ENCODE assay signal across 27 cellular contexts in the genomic region with DNA sequence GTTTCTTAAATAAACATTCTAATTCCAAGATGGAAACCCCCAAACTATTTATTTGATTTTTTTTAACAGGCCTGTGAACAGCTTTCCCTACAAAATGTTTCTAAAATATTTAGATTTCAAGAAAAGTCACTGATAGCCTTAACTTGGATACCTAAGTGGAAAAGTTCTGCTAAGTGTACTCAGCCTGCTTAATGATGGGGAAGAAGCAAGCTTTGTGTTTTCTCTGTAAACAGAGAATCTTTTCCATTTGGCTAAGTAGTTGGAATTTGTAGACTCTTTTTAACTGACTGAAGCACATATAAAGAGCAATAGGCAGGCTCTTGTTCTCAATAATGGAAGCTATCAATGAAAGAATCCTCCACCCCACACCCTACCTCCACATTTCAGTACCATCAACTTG.
"Had no signal": no experiment of that assay in that cellular context is flagged by ENCODE, and none has a peak within 500 bp of the region (broad histone marks: within the 10 kb centered on the region; RNA-seq: fewer than 3 reads in every experiment).

No MANE protein-coding gene starts in this region.

- H3K9me3 ChIP-seq: ascending aorta, breast epithelium, colonic mucosa had no signal

- H3K36me3 Mint-ChIP-seq: activated naive CD4-positive, alpha-beta T cell treated with anti-CD3 and anti-CD28 coated beads, Interleukin-2, amount 10 ng/mL, durations not matched to agents 7 days and 5 days; activated naive CD4-positive, alpha-beta T cell treated with anti-CD3 and anti-CD28 coated beads, Interleukin-2, amount 50 U/mL, for 72 hours; activated naive CD8-positive, alpha-beta T cell treated with anti-CD3 and anti-CD28 coated beads, Interleukin-2, amount 10 ng/mL, durations not matched to agents 7 days and 5 days; brain had no signal

- H3K27me3 ChIP-seq: ascending aorta, breast epithelium, cardiac muscle cell, colonic mucosa had no signal

- H3K4me3 ChIP-seq: ascending aorta, breast epithelium, cardiac muscle cell, colonic mucosa had no signal

- DNase-seq: activated CD4-positive, alpha-beta memory T cell treated with anti-CD3 and anti-CD28 coated beads, Interleukin-2, amount 10 ng/mL, durations not matched to agents 7 days and 5 days; activated CD4-positive, alpha-beta T cell treated with anti-CD3 and anti-CD28 coated beads for 4 hours; activated CD4-positive, alpha-beta T cell treated with anti-CD3 and anti-CD28 coated beads, Interleukin-2, amount 10 ng/mL, durations not matched to agents 7 days and 5 days; activated CD4-positive, alpha-beta T cell treated with anti-CD3 and anti-CD28 coated beads, Interleukin-2, amount 50 U/mL, for 4 hours; activated CD4-positive, CD25-positive, alpha-beta regulatory T cell; activated CD4-positive, CD25-positive, alpha-beta regulatory T cell treated with anti-CD3 and anti-CD28 coated beads, Interleukin-2, amount 50 U/mL, for 72 hours; activated CD8-positive, alpha-beta memory T cell treated with anti-CD3 and anti-CD28 coated beads, Interleukin-2, amount 50 U/mL, for 48 hours; activated gamma-delta T cell; activated naive CD4-positive, alpha-beta T cell; activated naive CD4-positive, alpha-beta T cell treated with anti-CD3 and anti-CD28 coated beads, Interleukin-2, amount 10 ng/mL, durations not matched to agents 7 days and 5 days; activated naive CD8-positive, alpha-beta T cell treated with anti-CD3 and anti-CD28 coated beads, Interleukin-2, amount 10 ng/mL, durations not matched to agents 7 days and 5 days; activated T-cell treated with anti-CD3 and anti-CD28 coated beads for 4 hours; activated T-cell treated with anti-CD3 and anti-CD28 coated beads, Interleukin-2, amount 50 U/mL, for 24 hours; activated T-cell treated with anti-CD3 and anti-CD28 coated beads, Interleukin-2, amount 50 U/mL, for 72 hours; central memory CD4-positive, alpha-beta T cell; cerebellar nuclear complex; colonic mucosa; effector CD8-positive, alpha-beta T cell; foreskin fibroblast; T-helper 1 cell; T-helper 2 cell had no signal

- H3K36me3 ChIP-seq: ascending aorta, breast epithelium, cardiac muscle cell, colonic mucosa had no signal

- H3K4me1 Mint-ChIP-seq: activated CD4-positive, alpha-beta memory T cell treated with anti-CD3 and anti-CD28 coated beads, Interleukin-2, amount 10 ng/mL, durations not matched to agents 7 days and 5 days; activated CD4-positive, alpha-beta T cell treated with anti-CD3 and anti-CD28 coated beads, Interleukin-2, amount 10 ng/mL, durations not matched to agents 7 days and 5 days; activated naive CD4-positive, alpha-beta T cell treated with anti-CD3 and anti-CD28 coated beads, Interleukin-2, amount 10 ng/mL, durations not matched to agents 7 days and 5 days; activated naive CD8-positive, alpha-beta T cell treated with anti-CD3 and anti-CD28 coated beads, Interleukin-2, amount 10 ng/mL, durations not matched to agents 7 days and 5 days; brain had no signal

- H3K27ac Mint-ChIP-seq: activated CD4-positive, alpha-beta memory T cell treated with anti-CD3 and anti-CD28 coated beads, Interleukin-2, amount 10 ng/mL, durations not matched to agents 7 days and 5 days; activated CD4-positive, alpha-beta T cell treated with anti-CD3 and anti-CD28 coated beads, Interleukin-2, amount 10 ng/mL, durations not matched to agents 7 days and 5 days; activated naive CD4-positive, alpha-beta T cell treated with anti-CD3 and anti-CD28 coated beads, Interleukin-2, amount 10 ng/mL, durations not matched to agents 7 days and 5 days; activated naive CD4-positive, alpha-beta T cell treated with anti-CD3 and anti-CD28 coated beads, Interleukin-2, amount 50 U/mL, for 72 hours; activated naive CD8-positive, alpha-beta T cell treated with anti-CD3 and anti-CD28 coated beads, Interleukin-2, amount 10 ng/mL, durations not matched to agents 7 days and 5 days; activated T-cell treated with anti-CD3 and anti-CD28 coated beads, Interleukin-2, amount 50 U/mL, for 24 hours; activated T-cell treated with anti-CD3 and anti-CD28 coated beads, Interleukin-2, amount 50 U/mL, for 72 hours; brain had no signal

- H3K27ac ChIP-seq: ascending aorta, breast epithelium, cardiac muscle cell, colonic mucosa had no signal

- H3K9me3 Mint-ChIP-seq: activated CD4-positive, alpha-beta memory T cell treated with anti-CD3 and anti-CD28 coated beads, Interleukin-2, amount 10 ng/mL, durations not matched to agents 7 days and 5 days; activated CD4-positive, alpha-beta T cell treated with anti-CD3 and anti-CD28 coated beads, Interleukin-2, amount 10 ng/mL, durations not matched to agents 7 days and 5 days; activated naive CD4-positive, alpha-beta T cell treated with anti-CD3 and anti-CD28 coated beads, Interleukin-2, amount 10 ng/mL, durations not matched to agents 7 days and 5 days; activated naive CD4-positive, alpha-beta T cell treated with anti-CD3 and anti-CD28 coated beads, Interleukin-2, amount 50 U/mL, for 72 hours; activated naive CD8-positive, alpha-beta T cell treated with anti-CD3 and anti-CD28 coated beads, Interleukin-2, amount 10 ng/mL, durations not matched to agents 7 days and 5 days; activated T-cell treated with anti-CD3 and anti-CD28 coated beads, Interleukin-2, amount 50 U/mL, for 24 hours; activated T-cell treated with anti-CD3 and anti-CD28 coated beads, Interleukin-2, amount 50 U/mL, for 72 hours; brain had no signal

- H3K4me1 ChIP-seq: ascending aorta, breast epithelium, colonic mucosa had no signal

- H3K27me3 Mint-ChIP-seq: activated CD4-positive, alpha-beta memory T cell treated with anti-CD3 and anti-CD28 coated beads, Interleukin-2, amount 10 ng/mL, durations not matched to agents 7 days and 5 days; activated naive CD4-positive, alpha-beta T cell treated with anti-CD3 and anti-CD28 coated beads, Interleukin-2, amount 10 ng/mL, durations not matched to agents 7 days and 5 days; brain had no signal

- ATAC-seq: activated naive CD4-positive, alpha-beta T cell treated with anti-CD3 and anti-CD28 coated beads, Interleukin-2, amount 50 U/mL, for 72 hours; activated T-cell treated with anti-CD3 and anti-CD28 coated beads, Interleukin-2, amount 50 U/mL, for 72 hours; esophagus mucosa had no signal

- H3K4me3 Mint-ChIP-seq: activated CD4-positive, alpha-beta memory T cell treated with anti-CD3 and anti-CD28 coated beads, Interleukin-2, amount 10 ng/mL, durations not matched to agents 7 days and 5 days; activated CD4-positive, alpha-beta T cell treated with anti-CD3 and anti-CD28 coated beads, Interleukin-2, amount 10 ng/mL, durations not matched to agents 7 days and 5 days; activated naive CD4-positive, alpha-beta T cell treated with anti-CD3 and anti-CD28 coated beads, Interleukin-2, amount 10 ng/mL, durations not matched to agents 7 days and 5 days; activated naive CD8-positive, alpha-beta T cell treated with anti-CD3 and anti-CD28 coated beads, Interleukin-2, amount 10 ng/mL, durations not matched to agents 7 days and 5 days; activated T-cell treated with anti-CD3 and anti-CD28 coated beads, Interleukin-2, amount 50 U/mL, for 24 hours; activated T-cell treated with anti-CD3 and anti-CD28 coated beads, Interleukin-2, amount 50 U/mL, for 72 hours; brain had no signal
